ENCODE assay signal across 23 cellular contexts in genomic region chr15:80186066-80186465, GRCh38.
"Had no signal": no experiment of that assay in that cellular context is flagged by ENCODE, and none has a peak within 500 bp of the region (broad histone marks: within the 10 kb centered on the region; RNA-seq: fewer than 3 reads in every experiment).

No MANE protein-coding gene starts in this region.

- H3K27ac ChIP-seq: coronary artery, dorsolateral prefrontal cortex, esophagus muscularis mucosa, foreskin keratinocyte, gastroesophageal sphincter, heart right ventricle, left lung, lower lobe of right lung had no signal

- DNase-seq: dermis blood vessel endothelial cell; dorsolateral prefrontal cortex; effector CD4-positive, alpha-beta T cell; effector memory CD4-positive, alpha-beta T cell; foreskin keratinocyte; glutamatergic neuron; head of caudate nucleus; heart right ventricle; hippocampal formation; kidney; left cardiac atrium; left lung; left ventricle myocardium superior; lower lobe of right lung; mesendoderm; midbrain had no signal

- H3K27me3 ChIP-seq: esophagus muscularis mucosa, foreskin keratinocyte, gastroesophageal sphincter, heart right ventricle, left lung had no signal

- H3K9me3 ChIP-seq: esophagus muscularis mucosa, gastroesophageal sphincter, heart right ventricle, left lung, lower lobe of right lung had no signal

- H3K4me3 ChIP-seq: coronary artery, dorsolateral prefrontal cortex, esophagus muscularis mucosa, gastroesophageal sphincter, heart right ventricle, left lung, lower lobe of right lung had no signal

- H3K4me1 ChIP-seq: esophagus muscularis mucosa, foreskin keratinocyte, gastroesophageal sphincter, left lung had no signal

- FAIRE-seq: colon, endothelial cell of umbilical vein, frontal cortex, islet of Langerhans, kidney had no signal
